ENCODE assay signal across 8 cellular contexts in genomic region chr12:2877047-2877958, GRCh38. TPM values are rescaled to one million over a fixed set of nuclear protein-coding genes. Genes with fewer than 3 reads are reported as not detected.
DNase-seq lines count a peak whose midpoint lies in the region; ATAC-seq, FAIRE-seq and TF ChIP-seq lines count a peak whose summit lies in the region.

FOXM1 (minus strand) TSS chr12:2877174; CDS start chr12:2874478, 2,696 bp downstream.
RHNO1 (plus strand) TSS chr12:2877223; CDS start chr12:2885367, 8,144 bp downstream.

- H3K36me3 ChIP-seq in SU-DHL-6 (ENCODE audit: low read length) (peaks cover 16% of the 10 kb centered on the region; the same call in 1 of the 2 replicates), pancreas (no peaks in the 10 kb centered on the region), thyroid gland (no peaks in the 10 kb centered on the region)

- peaks cover 88% of the 10 kb centered on the region for H3K79me2 ChIP-seq in SU-DHL-6 (ENCODE audit: insufficient read depth, low read length)

- H3F3A ChIP-seq in SU-DHL-6 (ENCODE audit: insufficient read depth), result no peaks in the 10 kb centered on the region

- H3K9me2 ChIP-seq in SU-DHL-6 (replicated peaks; ENCODE audit: insufficient read depth, low read length), result no peaks in the 10 kb centered on the region

- no peaks in the 10 kb centered on the region for H3K27me3 ChIP-seq in SU-DHL-6 (ENCODE audit: low read length)
- H3K27me3 ChIP-seq in pancreas, result no peaks in the 10 kb centered on the region
- H3K27me3 ChIP-seq in thyroid gland, result no peaks in the 10 kb centered on the region

- H2AFZ ChIP-seq in SU-DHL-6 (ENCODE audit: low read depth, low read length, severe bottlenecking), result peak within 1 kb of the TSS; percentile 17

- peaks cover 27% of the 10 kb centered on the region for H3K4me1 Mint-ChIP-seq in activated naive CD8-positive, alpha-beta T cell treated with anti-CD3 and anti-CD28 coated beads for 36 hours

- peaks cover 33% of the 10 kb centered on the region for H3K36me3 Mint-ChIP-seq in activated naive CD8-positive, alpha-beta T cell treated with anti-CD3 and anti-CD28 coated beads for 36 hours

- peak; percentile 95 for DNase-seq in GM10266 (ENCODE audit: extremely low spot score)
- peak; percentile 90 for DNase-seq in NCI-H1092 treated with DMSO at 0.1 percent for 48 hours (lab: John Stamatoyannopoulos, UW)
- DNase-seq in activated naive CD8-positive, alpha-beta T cell treated with anti-CD3 and anti-CD28 coated beads for 36 hours, result peak; percentile 86
- DNase-seq in head of caudate nucleus, result peak; percentile 91 to 98 (median 95)
- DNase-seq in pancreas, result peak; percentile 85 to 96 (median 92)
- peak; percentile 88 to 93 for DNase-seq in thyroid gland

- peak within 1 kb of the TSS; percentile 74 for H3K4me3 ChIP-seq in SU-DHL-6 (ENCODE audit: insufficient read depth, low read length, poor library complexity, severe bottlenecking)
- H3K4me3 ChIP-seq in pancreas, result peak within 1 kb of the TSS; percentile 54 to 93 (median 84)
- H3K4me3 ChIP-seq in thyroid gland (replicated peaks in 1 of 3), result peak within 1 kb of the TSS; percentile 82 to 90 (median 88)

- H4K20me1 ChIP-seq in SU-DHL-6 (ENCODE audit: low read depth, low read length), result no peaks in the 10 kb centered on the region; the same call in 1 of the 2 replicates

- peak within 1 kb of the TSS; percentile 97 for H3K27ac Mint-ChIP-seq in activated naive CD8-positive, alpha-beta T cell treated with anti-CD3 and anti-CD28 coated beads for 36 hours

- H3K9ac ChIP-seq in SU-DHL-6 (ENCODE audit: low read length), result peak within 1 kb of the TSS; percentile 94

- 1% methylated on average over 55 to 70 of the region's 70 CpGs for WGBS in pancreas, 2 donors
- WGBS in thyroid gland, 2 donors, result 1 to 2% methylated on average over 36 to 38 of the region's 70 CpGs

- peak within 1 kb of the TSS; percentile 97 for H3K4me3 Mint-ChIP-seq in activated naive CD8-positive, alpha-beta T cell treated with anti-CD3 and anti-CD28 coated beads for 36 hours

- H3K4me2 ChIP-seq in SU-DHL-6 (ENCODE audit: low read depth, low read length, poor library complexity, severe bottlenecking), result peak within 1 kb of the TSS; percentile 100

- no peaks in the 10 kb centered on the region for H3K27me3 Mint-ChIP-seq in activated naive CD8-positive, alpha-beta T cell treated with anti-CD3 and anti-CD28 coated beads for 36 hours

- peak in 1 of 2 donors; percentile 74 for TF ChIP-seq POLR2A in thyroid gland (IDR thresholded peaks at IDR 0.05)

- ATAC-seq in HG02588 (IDR thresholded peaks at IDR 0.05; ENCODE audit: unreplicated experiment) (peak; percentile 69), pancreas (peak; percentile 94 to 98 (median 96))

- H3K4me1 ChIP-seq in pancreas (peaks cover 0 to 6% (median 0%) of the 10 kb centered on the region in 3 donors), thyroid gland (peaks cover 14 to 22% of the 10 kb centered on the region in 2 donors)

- intact Hi-C loops in head of caudate nucleus (cut with DNase I), result loop anchor here (10.0 kb wide), 1 partner anchor 83 kb away; the partner anchor contains the start of gene FKBP4
- intact Hi-C loops in pancreas (cut with DNase I), result no loop called here
- intact Hi-C loops in thyroid gland (cut with DNase I), result no loop called here

- no peak for FAIRE-seq in pancreas (lab: Jason Lieb, UNC)

- no peaks in the 10 kb centered on the region for H3K9me3 ChIP-seq in SU-DHL-6 (ENCODE audit: insufficient read depth, low read length)
- no peaks in the 10 kb centered on the region for H3K9me3 ChIP-seq in pancreas
- H3K9me3 ChIP-seq in thyroid gland, result no peaks in the 10 kb centered on the region

- TF ChIP-seq CTCF in GM10266 (IDR thresholded peaks at IDR 0.05; ENCODE audit: control insufficient read depth, insufficient read depth, low read depth, missing control alignments) (peak; percentile 12), SU-DHL-6 (IDR thresholded peaks at IDR 0.05; ENCODE audit: insufficient read depth, low read length, poor library complexity, severe bottlenecking) (no peak), pancreas (IDR thresholded peaks at IDR 0.05) (no peak), thyroid gland (IDR thresholded peaks at IDR 0.05) (peak in 1 of 6 experiments; percentile 27)

- no peaks in the 10 kb centered on the region for H3K9me3 Mint-ChIP-seq in activated naive CD8-positive, alpha-beta T cell treated with anti-CD3 and anti-CD28 coated beads for 36 hours

- peak within 1 kb of the TSS; percentile 74 for H3K27ac ChIP-seq in SU-DHL-6 (ENCODE audit: low read depth, low read length)
- H3K27ac ChIP-seq in pancreas, result peak within 1 kb of the TSS; percentile 29 to 91 (median 75)
- H3K27ac ChIP-seq in thyroid gland, result peak within 1 kb of the TSS; percentile 48 to 91 (median 85)

RNA-seq across cellular contexts. Expression of gene FOXM1, which starts in this region (rescaled TPM):
- total RNA-seq in activated naive CD8-positive, alpha-beta T cell treated with anti-CD3 and anti-CD28 coated beads for 36 hours, result 10 to 100 TPM; 80.5 to 86.5 TPM
- total RNA-seq in pancreas (1 to 10 TPM in 1 of 6 donors, under 1 TPM in 4, not detected in 1; 0.12 to 1.5 (median 0.60) TPM), thyroid gland (under 1 TPM in 3 of 4 donors, not detected in 1; 0.54 to 0.67 (median 0.58) TPM)
- polyA plus RNA-seq in pancreas, result under 1 TPM; 0.19 to 0.65 TPM

RNA-seq across cellular contexts. Expression of gene RHNO1, which starts in this region (rescaled TPM):
- 10 to 100 TPM; 51.4 to 65.7 TPM for total RNA-seq in activated naive CD8-positive, alpha-beta T cell treated with anti-CD3 and anti-CD28 coated beads for 36 hours
- total RNA-seq in pancreas (10 to 100 TPM in 2 of 6 donors, 1 to 10 TPM in 4; 5.7 to 12.6 (median 8.0) TPM), thyroid gland (10 to 100 TPM; 14.3 to 22.2 (median 17.5) TPM)
- polyA plus RNA-seq in pancreas, result 10 to 100 TPM in 1 of 2 donors, 1 to 10 TPM in 1; 6.9 to 11.3 TPM

Comparison
In these comparisons a context has a peak if more than half of its experiments do, and no peak if none do; other contexts are left out.
1. Peak in every context shown above with its lines: DNase-seq, ATAC-seq, H3K4me3 ChIP-seq and H3K27ac ChIP-seq.
2. RNA of gene FOXM1 (total RNA-seq): 80.5 to 86.5 TPM in activated naive CD8-positive, alpha-beta T cell treated with anti-CD3 and anti-CD28 coated beads for 36 hours; 0.12 to 1.5 TPM in pancreas and 0.54 to 0.67 TPM in thyroid gland; every median in the first group is over 10 times any median in the second.